In the genomic region with DNA sequence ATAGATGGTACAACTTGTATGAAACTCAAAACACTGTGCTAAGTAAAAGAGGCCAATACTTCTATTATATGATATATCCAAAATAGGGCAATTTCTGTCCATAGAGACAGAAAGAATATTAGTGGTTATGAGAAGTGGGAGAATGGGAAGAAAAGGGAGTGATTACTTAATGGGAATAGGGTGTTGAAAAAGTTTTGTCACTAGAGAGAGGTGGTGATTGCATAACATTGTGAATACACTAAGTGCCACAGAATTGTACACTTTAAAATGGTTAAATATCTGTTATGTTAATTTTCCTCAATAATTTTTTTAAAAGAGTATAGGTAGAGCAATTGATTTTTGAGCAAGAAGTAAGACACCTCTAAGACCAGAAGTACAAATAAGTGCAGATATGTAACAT, we compare ENCODE assay signal across 32 cellular contexts. TPM values are rescaled to one million over a fixed set of nuclear protein-coding genes. Genes with fewer than 3 reads are reported as not detected.
"Had no signal": no experiment of that assay in that cellular context is flagged by ENCODE, and none has a peak within 500 bp of the region (broad histone marks: within the 10 kb centered on the region; RNA-seq: fewer than 3 reads in every experiment).

No MANE protein-coding gene starts in this region.

- H3K27me3 ChIP-seq: brain microvascular endothelial cell had no signal

- ATAC-seq: activated CD8-positive, alpha-beta T cell treated with anti-CD3 and anti-CD28 coated beads for 36 hours; activated naive CD8-positive, alpha-beta T cell treated with anti-CD3 and anti-CD28 coated beads, Interleukin-2, amount 50 U/mL, for 24 hours; PC-3; Right ventricle myocardium inferior had no signal

- H3K27me3 Mint-ChIP-seq: activated CD4-positive, alpha-beta T cell treated with anti-CD3 and anti-CD28 coated beads, Interleukin-2, amount 10 ng/mL, durations not matched to agents 24 days and 14 days; activated CD8-positive, alpha-beta T cell treated with anti-CD3 and anti-CD28 coated beads for 36 hours; activated naive CD8-positive, alpha-beta T cell; activated naive CD8-positive, alpha-beta T cell treated with anti-CD3 and anti-CD28 coated beads, Interleukin-2, amount 50 U/mL, for 24 hours had no signal

- H3K27ac Mint-ChIP-seq: activated CD4-positive, alpha-beta T cell treated with anti-CD3 and anti-CD28 coated beads, Interleukin-2, amount 10 ng/mL, durations not matched to agents 24 days and 14 days; activated naive CD4-positive, alpha-beta T cell treated with anti-CD3 and anti-CD28 coated beads for 36 hours; activated naive CD8-positive, alpha-beta T cell treated with anti-CD3 and anti-CD28 coated beads, Interleukin-2, amount 50 U/mL, for 24 hours; T-helper 2 cell treated with Interferon-gamma antibody and Interleukin-4, amounts not matched to agents 5 μg/mL and 100 μg/mL, for 36 hours had no signal

- H3K27ac ChIP-seq: brain microvascular endothelial cell, RWPE1 had no signal

- H3K9me3 Mint-ChIP-seq: activated CD4-positive, alpha-beta T cell treated with anti-CD3 and anti-CD28 coated beads, Interleukin-2, amount 10 ng/mL, durations not matched to agents 24 days and 14 days; activated CD8-positive, alpha-beta T cell treated with anti-CD3 and anti-CD28 coated beads for 36 hours; activated naive CD4-positive, alpha-beta T cell treated with anti-CD3 and anti-CD28 coated beads for 36 hours; activated naive CD8-positive, alpha-beta T cell treated with anti-CD3 and anti-CD28 coated beads, Interleukin-2, amount 50 U/mL, for 24 hours; activated T-helper 2 cell treated with anti-CD3 and anti-CD28 coated beads, Interferon-gamma antibody, Interleukin-2, Interleukin-4, amounts not matched to agents 10 μg/mL and 5 μg/mL and 100 μg/mL, durations not matched to agents 14 hours and 24 hours and 36 hours; T-helper 2 cell treated with Interferon-gamma antibody and Interleukin-4, amounts not matched to agents 5 μg/mL and 100 μg/mL, for 36 hours had no signal

- H3K4me3 Mint-ChIP-seq: activated CD4-positive, alpha-beta T cell treated with anti-CD3 and anti-CD28 coated beads, Interleukin-2, amount 10 ng/mL, durations not matched to agents 24 days and 14 days; activated CD8-positive, alpha-beta T cell treated with anti-CD3 and anti-CD28 coated beads for 36 hours; activated naive CD4-positive, alpha-beta T cell treated with anti-CD3 and anti-CD28 coated beads for 36 hours; activated naive CD8-positive, alpha-beta T cell; activated naive CD8-positive, alpha-beta T cell treated with anti-CD3 and anti-CD28 coated beads, Interleukin-2, amount 50 U/mL, for 24 hours; T-helper 2 cell treated with Interferon-gamma antibody and Interleukin-4, amounts not matched to agents 5 μg/mL and 100 μg/mL, for 36 hours had no signal

- DNase-seq: activated CD4-positive, alpha-beta T cell treated with anti-CD3 and anti-CD28 coated beads, Interleukin-2, amount 10 ng/mL, durations not matched to agents 24 days and 14 days; activated CD4-positive, alpha-beta T cell treated with anti-CD3 and anti-CD28 coated beads, Interleukin-2, amount 50 U/mL, for 4 hours; activated CD8-positive, alpha-beta T cell treated with anti-CD3 and anti-CD28 coated beads for 36 hours; activated gamma-delta T cell; activated naive CD4-positive, alpha-beta T cell treated with anti-CD3 and anti-CD28 coated beads for 36 hours; activated naive CD8-positive, alpha-beta T cell treated with anti-CD3 and anti-CD28 coated beads, Interleukin-2, amount 50 U/mL, for 24 hours; amniotic stem cell; aorta; brain microvascular endothelial cell; central memory CD4-positive, alpha-beta T cell; NCI-H1092 treated with DMSO at 0.1 percent for 48 hours; NCI-H1417; NCI-H146; NCI-H187; NCI-H2029 treated with DMSO at 0.1 percent for 48 hours; NCI-H2107; NCI-H2171; NCI-H510A; NCI-H526; NCI-H748 treated with DMSO at 0.1 percent for 48 hours; NK-92 treated with Interleukin-12 subunit alpha and Interleukin-12 subunit beta, amount 100 ng/mL, for 24 hours; PC-3; SIG-M5; SW 1271 had no signal

RNA-seq across cellular contexts. Expression of a gene that starts 29.7 kb away (rescaled TPM):
- total RNA-seq: aorta; Right ventricle myocardium inferior; T-helper 1 cell treated with Interleukin-12 subunit alpha and Interleukin-12 subunit beta and Interleukin-4 antibody, amounts not matched to agents 30 ng/mL and 1 ng/mL, for 36 hours had no signal
- polyA plus RNA-seq: aorta had no signal

RNA-seq across cellular contexts. Expression of a gene that starts 50.0 kb away (rescaled TPM):
- total RNA-seq: activated CD4-positive, alpha-beta T cell treated with anti-CD3 and anti-CD28 coated beads, Interleukin-2, amount 10 ng/mL, durations not matched to agents 24 days and 14 days; activated CD8-positive, alpha-beta memory T cell treated with anti-CD3 and anti-CD28 coated beads for 36 hours; aorta; M059J; Right ventricle myocardium inferior had no signal
- polyA plus RNA-seq: aorta had no signal
